Comparison of ENCODE assay signal across 8 cellular contexts in genomic region chr1:15526490-15527339, GRCh38. TPM values are rescaled to one million over a fixed set of nuclear protein-coding genes. Genes with fewer than 3 reads are reported as not detected.
DNase-seq lines count a peak whose midpoint lies in the region; ATAC-seq lines count a peak whose summit lies in the region.

Gene DNAJC16, plus strand, starts transcription at chr1:15526848. Its CDS starts 2,258 bp downstream, at chr1:15529106.

- no peaks in the 10 kb centered on the region for H3K9me3 Mint-ChIP-seq in effector memory CD8-positive, alpha-beta T cell
- H3K9me3 Mint-ChIP-seq in memory B cell = no peaks in the 10 kb centered on the region

- POLR2A ChIA-PET in activated CD8-positive, alpha-beta memory T cell treated with anti-CD3 and anti-CD28 coated beads for 36 hours (lab: Charles Lee) = interaction anchor here (0.7 to 0.9 kb wide), 2 partner anchors 91 to 116 kb away, joined by 4 to 14 read pairs; no protein-coding TSS in a partner anchor

- peak within 1 kb of the TSS; percentile 81 to 82 for H3K4me3 Mint-ChIP-seq in effector memory CD8-positive, alpha-beta T cell
- H3K4me3 Mint-ChIP-seq in memory B cell = peak within 1 kb of the TSS; percentile 94

- no peaks in the 10 kb centered on the region for H3K27me3 Mint-ChIP-seq in effector memory CD8-positive, alpha-beta T cell
- no peaks in the 10 kb centered on the region for H3K27me3 Mint-ChIP-seq in memory B cell

- H3K27ac Mint-ChIP-seq in effector memory CD8-positive, alpha-beta T cell = peak within 1 kb of the TSS; percentile 99 to 100
- peak within 1 kb of the TSS; percentile 96 for H3K27ac Mint-ChIP-seq in memory B cell

- peaks cover 27% of the 10 kb centered on the region for H3K36me3 Mint-ChIP-seq in effector memory CD8-positive, alpha-beta T cell (ENCODE audit: insufficient read depth)
- H3K36me3 Mint-ChIP-seq in memory B cell = peaks cover 2% of the 10 kb centered on the region

- CTCF ChIA-PET in activated CD8-positive, alpha-beta memory T cell treated with anti-CD3 and anti-CD28 coated beads for 36 hours (lab: Charles Lee) = interaction anchor here (0.6 to 1.1 kb wide), 2 partner anchors 115 to 278 kb away, joined by 3 read pairs; no protein-coding TSS in a partner anchor

- peaks cover 32 to 36% of the 10 kb centered on the region in 2 donors for H3K4me1 Mint-ChIP-seq in effector memory CD8-positive, alpha-beta T cell (ENCODE audit: low read depth in 2 of 2)
- H3K4me1 Mint-ChIP-seq in memory B cell = peaks cover 39% of the 10 kb centered on the region

- DNase-seq in CMK (ENCODE audit: low read depth) = peak; percentile 100
- DNase-seq in HS-5 (ENCODE audit: low read depth) = peak; percentile 99
- peak; percentile 99 for DNase-seq in NK-92 treated with Interleukin-12 subunit alpha and Interleukin-12 subunit beta, amount 100 ng/mL, for 24 hours (lab: John Stamatoyannopoulos, UW)
- DNase-seq in effector memory CD8-positive, alpha-beta T cell = peak; percentile 95 to 96 (median 95)
- DNase-seq in memory B cell (ENCODE audit: low spot score in 2 of 2) = peak; percentile 91 to 94
- DNase-seq in stimulated activated CD8-positive, alpha-beta memory T cell treated with anti-CD3 and anti-CD28 coated beads, Interleukin-12 subunit alpha, Interleukin-12 subunit beta, amount 100 ng/mL, for 4 hours (ENCODE audit: low read depth) = peak; percentile 90

- ATAC-seq in GM19467 (IDR thresholded peaks at IDR 0.05; ENCODE audit: unreplicated experiment) = peak; percentile 55
- ATAC-seq in effector memory CD8-positive, alpha-beta T cell (replicated peaks) = peak; percentile 52
- ATAC-seq in memory B cell (ENCODE audit: low read depth) = peak; percentile 50

RNA-seq across cellular contexts. Expression of gene DNAJC16, which starts in this region (rescaled TPM):
- total RNA-seq in activated CD8-positive, alpha-beta memory T cell treated with anti-CD3 and anti-CD28 coated beads for 36 hours = 10 to 100 TPM; 17.1 to 17.4 TPM

Comparison
In these comparisons a context has a peak if more than half of its experiments do, and no peak if none do; other contexts are left out.
1. Peak in every context shown above with its lines: DNase-seq and ATAC-seq.